15 cellular contexts compared by ENCODE assay signal in the genomic region with DNA sequence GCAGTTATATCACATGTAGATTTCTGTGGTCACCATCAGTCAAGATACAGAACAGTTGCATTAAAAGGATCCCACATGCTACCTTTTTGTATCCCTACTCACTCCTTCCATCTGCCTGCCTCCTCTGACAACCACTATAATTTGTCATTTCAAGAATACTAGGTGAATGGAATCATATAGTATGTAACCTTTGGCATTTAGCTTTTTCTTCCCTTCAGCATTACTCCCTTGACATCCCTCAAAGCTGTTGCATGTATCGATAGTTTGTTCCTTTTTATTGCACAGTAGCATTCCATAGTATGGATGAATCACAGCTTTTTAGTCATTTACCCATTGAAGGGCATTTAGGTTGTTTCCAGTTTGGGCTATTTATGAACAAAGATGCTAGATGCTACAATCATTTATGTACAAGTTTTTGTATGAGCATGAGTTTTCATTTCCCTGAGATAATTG. TPM values are rescaled to one million over a fixed set of nuclear protein-coding genes. Genes with fewer than 3 reads are reported as not detected.
A peak's percentile ranks its signal among the peaks of the same experiment; 100 is the strongest.
DNase-seq lines count a peak whose midpoint lies in the region; ATAC-seq, FAIRE-seq and TF ChIP-seq lines count a peak whose summit lies in the region.
"Had no signal": no experiment of that assay in that cellular context is flagged by ENCODE, and none has a peak within 500 bp of the region (broad histone marks: within the 10 kb centered on the region; RNA-seq: fewer than 3 reads in every experiment).

No MANE protein-coding gene starts in this region.

- no peak for DNase-seq in D721Med (ENCODE audit: insufficient read length, low spot score)
- peak; percentile 15 for DNase-seq in EL
- no peak for DNase-seq in IMR-90
- DNase-seq in fibroblast of the aortic adventitia (ENCODE audit: low read depth): no peak
- DNase-seq in DMS 273 treated with DMSO at 0.1 percent for 48 hours (lab: John Stamatoyannopoulos, UW): no peak
- DNase-seq in NCI-H1048 (lab: John Stamatoyannopoulos, UW): no peak
- DNase-seq: MM.1S, NCI-H1105 treated with DMSO at 0.1 percent for 48 hours, NCI-H187, NCI-H748 treated with DMSO at 0.1 percent for 48 hours, Peyer's patch, SHP77 had no signal

- H3K14ac ChIP-seq in IMR-90 (replicated peaks; ENCODE audit: low read depth, low read length): 0 out of 2 replicates have a peak overlapping the region, but pooled peaks have one; percentile 35

- no CpG with 5 or more reads among the region's 1 CpG for WGBS in IMR-90 (ENCODE audit: extremely low coverage in 2 of 2, insufficient read length in 1 of 2), 2 experiments

- no peak overlapping the region; the same call in 1 of the 2 replicates for H3K18ac ChIP-seq in IMR-90 (ENCODE audit: low read depth, low read length)

- no peak for TF ChIP-seq POLR2A in IMR-90 (IDR thresholded peaks at IDR 0.05; ENCODE audit: low read depth, low read length)

- H4K8ac ChIP-seq in IMR-90 (ENCODE audit: low read depth in 2 of 2, low read length in 2 of 2): no peak overlapping the region

- peaks cover 24% of the 10 kb centered on the region for H3K4me1 ChIP-seq in IMR-90 (ENCODE audit: control insufficient read depth, insufficient read depth, low read length)

- no peak overlapping the region for H4K91ac ChIP-seq in IMR-90 (ENCODE audit: insufficient read depth, low read depth, low read length)

- no peak overlapping the region for H3K4me3 ChIP-seq in IMR-90 (ENCODE audit: insufficient read depth, low read depth, low read length)
- peak overlapping the region; percentile 20 for H3K4me3 ChIP-seq in fibroblast of the aortic adventitia (ENCODE audit: low read depth, low read length)
- H3K4me3 ChIP-seq: Peyer's patch had no signal

- H3K56ac ChIP-seq in IMR-90 (ENCODE audit: extremely low read depth, insufficient read depth, low read length): no peak overlapping the region

- H4K5ac ChIP-seq in IMR-90 (ENCODE audit: low read depth, low read length): no peak overlapping the region

- no peaks in the 10 kb centered on the region; the same call in 1 of the 2 replicates for H4K20me1 ChIP-seq in IMR-90 (ENCODE audit: insufficient read depth, low read length)

- no peak for ATAC-seq in IMR-90 (ENCODE audit: low read depth)
- ATAC-seq in HG03135 (IDR thresholded peaks at IDR 0.05; ENCODE audit: unreplicated experiment): no peak
- ATAC-seq: HepG2 had no signal

- H2BK20ac ChIP-seq in IMR-90 (ENCODE audit: low read depth, low read length): no peak overlapping the region

- CTCF ChIA-PET in IMR-90 (lab: Yijun Ruan, JAX): no interaction called here

- no peak overlapping the region for H2AK9ac ChIP-seq in IMR-90 (replicated peaks; ENCODE audit: low read depth, low read length, poor library complexity)

- H3K79me1 ChIP-seq in IMR-90 (ENCODE audit: low read depth in 1 of 2, low read length in 2 of 2): peaks cover 14 to 17% of the 10 kb centered on the region in 2 experiments; a peak in 2 of 4 replicates

- no peak overlapping the region; the same call in 1 of the 2 replicates for H3K23ac ChIP-seq in IMR-90 (ENCODE audit: low read depth, low read length)

- H2BK15ac ChIP-seq in IMR-90 (ENCODE audit: low read depth, low read length): no peak overlapping the region

- intact Hi-C loops in IMR-90 (cut with micrococcal nuclease): no loop called here

- no peak overlapping the region for H2AFZ ChIP-seq in IMR-90 (replicated peaks; ENCODE audit: low read length, poor library complexity)

- H3K9me3 ChIP-seq in IMR-90 (ENCODE audit: control insufficient read depth, insufficient read depth, low read length): no peaks in the 10 kb centered on the region
- H3K9me3 ChIP-seq: Peyer's patch had no signal

- no peak overlapping the region for H3K4ac ChIP-seq in IMR-90 (ENCODE audit: low read depth, low read length)

- H2AK5ac ChIP-seq in IMR-90 (ENCODE audit: low read depth, low read length): no peak overlapping the region

- H3K27me3 ChIP-seq in IMR-90 (ENCODE audit: control insufficient read depth, insufficient read depth, low read length): no peaks in the 10 kb centered on the region
- H3K27me3 ChIP-seq: Peyer's patch had no signal

- no peak overlapping the region for H2BK5ac ChIP-seq in IMR-90 (ENCODE audit: low read depth, low read length, poor library complexity, severe bottlenecking)

- no peak overlapping the region for H3K9ac ChIP-seq in IMR-90 (ENCODE audit: low read depth, low read length)

- dilution Hi-C loops in IMR-90 (cut with HindIII; ENCODE audit: low sequenced_read_pairs, unreplicated experiment): no loop called here

- peaks cover 9% of the 10 kb centered on the region for H3K9me1 ChIP-seq in IMR-90 (ENCODE audit: insufficient read depth, low read length)

- POLR2A ChIA-PET in IMR-90 (lab: Charles Lee; ENCODE audit: unreplicated experiment): no interaction called here

- no peak overlapping the region for H3K27ac ChIP-seq in IMR-90 (ENCODE audit: insufficient read depth, low read length)
- H3K27ac ChIP-seq: Peyer's patch had no signal

- no peak for TF ChIP-seq RAD21 in IMR-90 (IDR thresholded peaks at IDR 0.05; ENCODE audit: low read length)

- H3K4me2 ChIP-seq in IMR-90 (ENCODE audit: low read depth, low read length): no peak overlapping the region

- no peak overlapping the region for H2BK120ac ChIP-seq in IMR-90 (ENCODE audit: low read depth, low read length)

- H3K36me3 ChIP-seq in IMR-90 (ENCODE audit: control insufficient read depth, insufficient read depth, low read length): no peaks in the 10 kb centered on the region; the same call in none of the 2 replicates
- H3K36me3 ChIP-seq: Peyer's patch had no signal

- no peak for TF ChIP-seq CTCF in D721Med (IDR thresholded peaks at IDR 0.05; ENCODE audit: insufficient read depth, missing control alignments)
- no peak for TF ChIP-seq CTCF in IMR-90 (conservative IDR thresholded peaks at IDR 0.05; ENCODE audit: low read depth, low read length)
- TF ChIP-seq CTCF in fibroblast of the aortic adventitia (IDR thresholded peaks at IDR 0.05; ENCODE audit: insufficient read depth, low read length): no peak

- BruUV-seq in IMR-90 (replicated peaks; lab: Mats Ljungman, UMichigan): no TSS peak

- FAIRE-seq in D721Med (lab: Jason Lieb, UNC): peak; percentile 55
- FAIRE-seq: H1, HepG2 had no signal

- in situ Hi-C loops in IMR-90 (cut with MboI; ENCODE audit: low sequenced_read_pairs): no loop called here

TF ChIP-seq in IMR-90, 13 proteins besides CTCF, POLR2A, EP300 and RAD21:
- TF ChIP-seq, protein P1, sequence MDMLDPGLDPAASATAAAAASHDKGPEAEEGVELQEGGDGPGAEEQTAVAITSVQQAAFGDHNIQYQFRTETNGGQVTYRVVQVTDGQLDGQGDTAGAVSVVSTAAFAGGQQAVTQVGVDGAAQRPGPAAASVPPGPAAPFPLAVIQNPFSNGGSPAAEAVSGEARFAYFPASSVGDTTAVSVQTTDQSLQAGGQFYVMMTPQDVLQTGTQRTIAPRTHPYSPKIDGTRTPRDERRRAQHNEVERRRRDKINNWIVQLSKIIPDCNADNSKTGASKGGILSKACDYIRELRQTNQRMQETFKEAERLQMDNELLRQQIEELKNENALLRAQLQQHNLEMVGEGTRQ (IDR thresholded peaks at IDR 0.05; ENCODE audit: low read depth, low read length): no peak
- TF ChIP-seq SMC3 (IDR thresholded peaks at IDR 0.05; ENCODE audit: low read depth, low read length): no peak
- no peak for TF ChIP-seq FOS (IDR thresholded peaks at IDR 0.05; ENCODE audit: low read depth, low read length)
- TF ChIP-seq RFX5 (IDR thresholded peaks at IDR 0.05; ENCODE audit: low read depth, low read length): no peak

RNA-seq across cellular contexts. Expression of gene NCOA7, which starts 26.1 kb away (rescaled TPM):
- total RNA-seq in IMR-90 (2012; rRNA removed) (12.9 and 17.2 TPM in 2 replicates), fibroblast of the aortic adventitia (ENCODE audit: low replicate concordance) (41.7 and 90.3 TPM in 2 replicates)
- polyA plus RNA-seq in IMR-90 (2012; rRNA removed): 8.8 and 12.6 TPM in 2 replicates
- 6.8 and 9.2 TPM in 2 replicates for polyA plus RNA-seq in IMR-90 (2012; cell fraction: cytosol; rRNA removed)
- 13.3 and 41.5 TPM in 2 replicates for polyA plus RNA-seq in IMR-90 (2012; cell fraction: nucleus; rRNA removed; ENCODE audit: low replicate concordance)
